ENCODE assay signal across 9 cellular contexts in the genomic region with DNA sequence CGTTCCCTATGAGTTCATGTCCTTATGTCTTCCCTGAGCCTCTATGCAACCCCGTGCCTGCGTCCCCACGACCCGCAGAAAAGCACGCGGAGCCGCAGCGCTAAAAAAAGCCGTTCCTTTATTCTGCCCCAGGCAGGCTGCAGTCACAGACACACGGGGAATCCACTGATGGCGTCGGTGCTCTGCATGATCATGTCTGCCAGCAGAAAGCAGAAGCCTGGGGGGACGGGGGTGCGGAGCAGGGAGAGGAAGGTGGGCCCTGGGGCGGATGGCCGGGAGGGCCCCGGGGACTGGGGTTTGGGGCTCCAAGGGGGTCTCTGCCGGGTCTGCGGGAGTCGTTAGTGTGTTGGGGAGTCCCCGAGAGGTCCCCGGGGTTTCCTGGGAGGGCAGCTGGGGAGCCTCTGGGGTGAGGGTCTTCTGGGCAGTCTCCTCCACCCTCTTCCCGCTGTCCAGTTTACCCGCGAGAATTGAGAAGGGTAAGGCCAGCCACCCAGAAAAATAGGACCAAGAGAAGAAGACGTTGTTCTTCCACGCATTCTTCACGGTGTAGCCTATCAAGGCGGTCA. TPM values are rescaled to one million over a fixed set of nuclear protein-coding genes. Genes with fewer than 3 reads are reported as not detected.
DNase-seq lines count a peak whose midpoint lies in the region; ATAC-seq and TF ChIP-seq lines count a peak whose summit lies in the region.
"Had no signal": no experiment of that assay in that cellular context is flagged by ENCODE, and none has a peak within 500 bp of the region (broad histone marks: within the 10 kb centered on the region; RNA-seq: fewer than 3 reads in every experiment).

No MANE protein-coding gene starts in this region.

- H2AFZ ChIP-seq in neuron (ENCODE audit: low read depth, low read length), result peak overlapping the region; percentile 0

- H3K27ac Mint-ChIP-seq in activated CD4-positive, alpha-beta T cell treated with anti-CD3 and anti-CD28 coated beads, Interleukin-2, amount 10 ng/mL, durations not matched to agents 24 days and 14 days, result peak overlapping the region; percentile 98

- peaks cover 62% of the 10 kb centered on the region for H3K36me3 Mint-ChIP-seq in activated CD4-positive, alpha-beta T cell treated with anti-CD3 and anti-CD28 coated beads, Interleukin-2, amount 10 ng/mL, durations not matched to agents 24 days and 14 days (ENCODE audit: low read depth)

- ATAC-seq in HG03159 (IDR thresholded peaks at IDR 0.05; ENCODE audit: unreplicated experiment) (peak; percentile 10), GM18520 (IDR thresholded peaks at IDR 0.05; ENCODE audit: unreplicated experiment) (no peak)

- H3K36me3 ChIP-seq in neuron (ENCODE audit: insufficient read depth, low read length), result no peaks in the 10 kb centered on the region

- H3K9me3 ChIP-seq in neuron (ENCODE audit: low read length), result no peaks in the 10 kb centered on the region

- H3K27me3 Mint-ChIP-seq in activated CD4-positive, alpha-beta T cell treated with anti-CD3 and anti-CD28 coated beads, Interleukin-2, amount 10 ng/mL, durations not matched to agents 24 days and 14 days, result no peaks in the 10 kb centered on the region

- peak overlapping the region; percentile 93 for H3K4me3 ChIP-seq in GM12865 (ENCODE audit: low read depth, low read length)
- peak overlapping the region; percentile 64 for H3K4me3 ChIP-seq in neuron (ENCODE audit: low read length)

- H3K27me3 ChIP-seq in neuron (ENCODE audit: insufficient read depth, low read length), result peaks cover 4% of the 10 kb centered on the region

- TF ChIP-seq CTCF in GM12865 (IDR thresholded peaks at IDR 0.05; ENCODE audit: insufficient read depth, low read depth, low read length, missing control alignments), result no peak

- no peaks in the 10 kb centered on the region for H3K9me3 Mint-ChIP-seq in activated CD4-positive, alpha-beta T cell treated with anti-CD3 and anti-CD28 coated beads, Interleukin-2, amount 10 ng/mL, durations not matched to agents 24 days and 14 days

- H3K4me3 Mint-ChIP-seq in activated CD4-positive, alpha-beta T cell treated with anti-CD3 and anti-CD28 coated beads, Interleukin-2, amount 10 ng/mL, durations not matched to agents 24 days and 14 days, result peak overlapping the region; percentile 98

- TF ChIP-seq POLR2A in erythroblast (IDR thresholded peaks at IDR 0.05; ENCODE audit: low read length), result no peak

- intact Hi-C loops in activated CD4-positive, alpha-beta T cell treated with anti-CD3 and anti-CD28 coated beads, Interleukin-2, amount 10 ng/mL, durations not matched to agents 24 days and 14 days (cut with micrococcal nuclease), result loop anchor here (1.0 to 5.0 kb wide), 4 partner anchors 8 to 260 kb away; a partner anchor contains a TSS

- DNase-seq in GM12865 (ENCODE audit: low read depth) (peak; percentile 56), erythroblast (lab: John Stamatoyannopoulos, UW) (peak; percentile 70 to 73), iPS-NIHi7 (ENCODE audit: extremely low spot score) (no peak), COR-L47 (lab: John Stamatoyannopoulos, UW) (no peak)
- peak; percentile 82 for DNase-seq in activated CD4-positive, alpha-beta T cell treated with anti-CD3 and anti-CD28 coated beads, Interleukin-2, amount 10 ng/mL, durations not matched to agents 24 days and 14 days

- peaks cover 58% of the 10 kb centered on the region for H3K4me1 Mint-ChIP-seq in activated CD4-positive, alpha-beta T cell treated with anti-CD3 and anti-CD28 coated beads, Interleukin-2, amount 10 ng/mL, durations not matched to agents 24 days and 14 days

- peaks cover 17% of the 10 kb centered on the region for H3K4me1 ChIP-seq in neuron (ENCODE audit: insufficient read depth, low read length)

RNA-seq across cellular contexts. Expression of a gene that starts 0.9 kb away (rescaled TPM):
- total RNA-seq in activated CD4-positive, alpha-beta T cell treated with anti-CD3 and anti-CD28 coated beads, Interleukin-2, amount 10 ng/mL, durations not matched to agents 24 days and 14 days, result 194 and 199 TPM in 2 replicates

RNA-seq across cellular contexts. Expression of a gene that starts 1.7 kb away (rescaled TPM):
- total RNA-seq in activated CD4-positive, alpha-beta T cell treated with anti-CD3 and anti-CD28 coated beads, Interleukin-2, amount 10 ng/mL, durations not matched to agents 24 days and 14 days, result 18.7 and 19.6 TPM in 2 replicates

RNA-seq across cellular contexts. Expression of a gene that starts 5.4 kb away (rescaled TPM):
- total RNA-seq in activated CD4-positive, alpha-beta T cell treated with anti-CD3 and anti-CD28 coated beads, Interleukin-2, amount 10 ng/mL, durations not matched to agents 24 days and 14 days, result 363 and 379 TPM in 2 replicates

RNA-seq across cellular contexts. Expression of a gene that starts 20.7 kb away (rescaled TPM):
- total RNA-seq in activated CD4-positive, alpha-beta T cell treated with anti-CD3 and anti-CD28 coated beads, Interleukin-2, amount 10 ng/mL, durations not matched to agents 24 days and 14 days, result 0.24 TPM in 1 of 2 replicates, not detected in the other

RNA-seq across cellular contexts. Expression of a gene that starts 23.3 kb away (rescaled TPM):
- total RNA-seq in activated CD4-positive, alpha-beta T cell treated with anti-CD3 and anti-CD28 coated beads, Interleukin-2, amount 10 ng/mL, durations not matched to agents 24 days and 14 days, result 0.16 and 0.24 TPM in 2 replicates
- total RNA-seq: T-helper 2 cell treated with Interferon-gamma antibody and Interleukin-4, amounts not matched to agents 100 ng/mL and 5 ng/mL, for 36 hours had no signal

Comparison
In these comparisons a context has a peak if more than half of its experiments do, and no peak if none do; other contexts are left out.
1. DNase-seq: peak in GM12865 (single experiment), activated CD4-positive, alpha-beta T cell treated with anti-CD3 and anti-CD28 coated beads, Interleukin-2, amount 10 ng/mL, durations not matched to agents 24 days and 14 days (single experiment) and erythroblast (2 of 2); none in iPS-NIHi7 (single experiment) and COR-L47 (single experiment).